8 cellular contexts compared by ENCODE assay signal in genomic region chrX:154805696-154806091, GRCh38. TPM values are rescaled to one million over a fixed set of nuclear protein-coding genes. Genes with fewer than 3 reads are reported as not detected.
DNase-seq lines count a peak whose midpoint lies in the region; FAIRE-seq and TF ChIP-seq lines count a peak whose summit lies in the region.

No MANE protein-coding gene starts in this region.

- no peaks in the 10 kb centered on the region for H3K36me3 Mint-ChIP-seq in Caco-2 (ENCODE audit: insufficient read depth, unreplicated experiment)

- no peaks in the 10 kb centered on the region for H3K27me3 Mint-ChIP-seq in Caco-2 (ENCODE audit: insufficient read depth, unreplicated experiment)

- FAIRE-seq in colon (lab: Jason Lieb, UNC), result peak; percentile 33

- peak overlapping the region; percentile 87 for H3K4me3 Mint-ChIP-seq in Caco-2 (ENCODE audit: unreplicated experiment)

- H3K4me3 ChIP-seq in Caco-2 (ENCODE audit: low read depth, low read length), result peak overlapping the region; percentile 63
- peak overlapping the region; percentile 66 to 85 for H3K4me3 ChIP-seq in muscle layer of colon (ENCODE audit: low read depth in 1 of 2, low read length in 2 of 2)

- H3K9ac ChIP-seq in muscle layer of colon (ENCODE audit: low read length), result no peak overlapping the region

- H3K27me3 ChIP-seq in Caco-2 (replicated peaks; ENCODE audit: control insufficient read depth, insufficient read depth, low read length), result no peaks in the 10 kb centered on the region
- H3K27me3 ChIP-seq in muscle layer of colon (ENCODE audit: control insufficient read depth in 1 of 2, insufficient read depth in 2 of 2, low read length in 2 of 2), result no peaks in the 10 kb centered on the region

- intact Hi-C loops in Caco-2 (cut with micrococcal nuclease; ENCODE audit: unreplicated experiment), result loop anchor here (1.0 kb wide), 1 partner anchor 43 kb away; the partner anchor contains the start of gene DKC1

- no peaks in the 10 kb centered on the region for H3K4me1 Mint-ChIP-seq in Caco-2 (ENCODE audit: low read depth, unreplicated experiment)

- CTCF ChIA-PET in Caco-2 (lab: Charles Lee), result interaction anchor here (0.6 kb wide), 2 partner anchors 21 to 28 kb away, joined by 3 read pairs; no protein-coding TSS in a partner anchor

- H3K9me3 ChIP-seq in Caco-2, result no peaks in the 10 kb centered on the region
- H3K9me3 ChIP-seq in muscle layer of colon (ENCODE audit: low read length), result no peaks in the 10 kb centered on the region

- H3K4me1 ChIP-seq in Caco-2, result peaks cover 11% of the 10 kb centered on the region
- H3K4me1 ChIP-seq in muscle layer of colon (ENCODE audit: insufficient read depth, low read length), result peaks cover 9% of the 10 kb centered on the region

- H3K27ac ChIP-seq in muscle layer of colon (ENCODE audit: low read depth, low read length), result no peak overlapping the region

- POLR2A ChIA-PET in Caco-2 (lab: Charles Lee), result interaction anchor here (0.6 to 1.7 kb wide), 5 partner anchors 12 to 1194 kb away, joined by 3 to 4 read pairs (median 3); partner anchors contain the start of gene SLC10A3

- H3K36me3 ChIP-seq in Caco-2 (ENCODE audit: control insufficient read depth, insufficient read depth, low read length), result no peaks in the 10 kb centered on the region
- no peaks in the 10 kb centered on the region for H3K36me3 ChIP-seq in muscle layer of colon (ENCODE audit: insufficient read depth, low read length)

- DNase-seq in Caco-2, result no peak
- DNase-seq in M059J (ENCODE audit: low read depth), result peak; percentile 55
- no peak for DNase-seq in central memory CD4-positive, alpha-beta T cell
- no peak for DNase-seq in foreskin melanocyte
- no peak for DNase-seq in SW 1271 (lab: John Stamatoyannopoulos, UW)
- no peak for DNase-seq in NCI-H748 (lab: John Stamatoyannopoulos, UW; ENCODE audit: unreplicated experiment)

- peak overlapping the region; percentile 73 for H3K27ac Mint-ChIP-seq in Caco-2 (ENCODE audit: unreplicated experiment)

- BruUV-seq in Caco-2 (replicated peaks; lab: Mats Ljungman, UMichigan), result no TSS peak

- no peak for TF ChIP-seq CTCF in Caco-2 (IDR thresholded peaks at IDR 0.05; ENCODE audit: insufficient read depth in 1 of 2, low read depth in 1 of 2, low read length in 1 of 2, severe bottlenecking in 1 of 2, unreplicated experiment in 1 of 2)

- H3K9me3 Mint-ChIP-seq in Caco-2 (ENCODE audit: unreplicated experiment), result no peaks in the 10 kb centered on the region

RNA-seq across cellular contexts. Expression of gene MPP1, which starts 0.4 kb away (rescaled TPM):
- total RNA-seq in Caco-2 (2022), result 26.6 and 27.0 TPM in 2 replicates
- total RNA-seq in M059J (2014; rRNA removed; shearing (Covaris generic)), result 59.6 and 69.5 TPM in 2 replicates

RNA-seq across cellular contexts. Expression of gene SMIM9, which starts 28.8 kb away (rescaled TPM):
- not detected in 2 replicates for total RNA-seq in Caco-2 (2022)
- total RNA-seq in M059J (2014; rRNA removed; shearing (Covaris generic)), result not detected in 2 replicates

RNA-seq across cellular contexts. Expression of gene DKC1, which starts 43.0 kb away (rescaled TPM):
- 106 and 107 TPM in 2 replicates for total RNA-seq in Caco-2 (2022)
- total RNA-seq in M059J (2014; rRNA removed; shearing (Covaris generic)), result 63.9 and 71.2 TPM in 2 replicates

RNA-seq across cellular contexts. Expression of gene GAB3, which starts 54.8 kb away (rescaled TPM):
- total RNA-seq in Caco-2 (2022), result not detected in 2 replicates
- total RNA-seq in M059J (2014; rRNA removed; shearing (Covaris generic)), result 6.0 and 15.6 TPM in 2 replicates
